ENCODE assay signal across 1 cellular context in the genomic region with DNA sequence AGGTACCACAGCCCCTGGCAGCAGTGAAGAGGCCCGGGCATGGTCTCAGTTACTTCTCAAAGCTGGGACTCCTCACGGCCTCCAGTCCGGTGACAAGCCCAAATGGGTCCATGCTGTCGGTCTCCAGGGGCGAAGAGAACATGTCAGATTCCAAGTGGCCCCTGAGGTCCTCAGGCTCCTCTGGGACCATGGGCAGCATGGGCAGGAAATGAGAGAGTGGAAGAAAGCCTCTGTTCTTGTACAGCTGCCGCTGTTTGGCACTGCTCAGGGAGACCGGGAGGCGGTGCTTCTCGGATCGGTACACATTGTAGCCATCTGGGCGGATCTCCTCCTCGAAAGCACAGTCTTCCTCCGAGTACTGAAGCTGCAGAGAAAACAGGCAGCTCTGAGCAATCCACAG.
TF ChIP-seq lines count a peak whose summit lies in the region.

No MANE protein-coding gene starts in this region.

TF ChIP-seq in GM12878, 131 proteins besides CTCF, POLR2A, EP300 and RAD21:
- TF ChIP-seq ASH2L (IDR thresholded peaks at IDR 0.05; ENCODE audit: borderline replicate concordance, low read depth) = no peak
- TF ChIP-seq NFXL1 (IDR thresholded peaks at IDR 0.05; ENCODE audit: borderline replicate concordance) = no peak
- no peak for TF ChIP-seq ZNF207 (IDR thresholded peaks at IDR 0.05; ENCODE audit: borderline replicate concordance)
TF ChIP-seq in GM12878: peak in this region for 0.
